Comparison of ENCODE assay signal across 8 cellular contexts in the genomic region with DNA sequence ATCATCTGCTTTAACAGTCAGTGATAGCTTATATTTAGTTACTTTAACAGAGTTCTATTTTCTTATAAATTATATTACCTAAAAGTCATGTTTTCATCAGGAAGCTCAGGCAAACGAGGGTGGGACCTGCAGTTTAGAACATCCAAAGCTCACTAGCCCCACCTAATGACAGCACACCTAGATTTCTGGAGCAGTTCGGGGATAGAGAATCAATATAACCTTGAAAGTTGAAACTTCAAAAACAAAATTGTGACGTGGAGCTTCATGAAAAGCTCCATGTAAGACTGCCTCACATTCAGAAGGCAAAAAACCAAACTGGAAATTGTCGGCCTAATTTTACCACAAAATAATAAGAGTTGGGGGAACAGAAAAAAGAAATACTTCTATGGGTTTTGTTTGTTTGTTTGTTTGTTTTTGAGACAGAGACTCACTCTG.
DNase-seq lines count a peak whose midpoint lies in the region; ATAC-seq and TF ChIP-seq lines count a peak whose summit lies in the region.

No MANE protein-coding gene starts in this region.

- no TSS peak for BruUV-seq in Caco-2 (replicated peaks; lab: Mats Ljungman, UMichigan)

- peaks cover 2% of the 10 kb centered on the region for H3K27me3 Mint-ChIP-seq in Caco-2 (ENCODE audit: insufficient read depth, unreplicated experiment)
- peaks cover 12 to 28% (median 17%) of the 10 kb centered on the region in 5 donors for H3K27me3 Mint-ChIP-seq in naive thymus-derived CD8-positive, alpha-beta T cell

- H3K9me3 ChIP-seq in Caco-2, result no peaks in the 10 kb centered on the region

- ATAC-seq in GM19463 (IDR thresholded peaks at IDR 0.05; ENCODE audit: unreplicated experiment) (peak; percentile 70), omental fat pad (ENCODE audit: low FRiP score) (no peak)
- ATAC-seq in naive thymus-derived CD8-positive, alpha-beta T cell, result peak; percentile 50 to 58

- no peaks in the 10 kb centered on the region for H3K36me3 ChIP-seq in Caco-2 (ENCODE audit: control insufficient read depth, insufficient read depth, low read length)

- H3K4me1 Mint-ChIP-seq in Caco-2 (ENCODE audit: low read depth, unreplicated experiment), result no peaks in the 10 kb centered on the region
- peaks cover 0 to 6% (median 2%) of the 10 kb centered on the region in 4 donors for H3K4me1 Mint-ChIP-seq in naive thymus-derived CD8-positive, alpha-beta T cell

- H3K27me3 ChIP-seq in Caco-2 (replicated peaks; ENCODE audit: control insufficient read depth, insufficient read depth, low read length), result no peaks in the 10 kb centered on the region
- no peaks in the 10 kb centered on the region for H3K27me3 ChIP-seq in dorsolateral prefrontal cortex

- H3K4me3 ChIP-seq in Caco-2 (ENCODE audit: low read depth, low read length) (no peak overlapping the region), dorsolateral prefrontal cortex (no peak overlapping the region)

- DNase-seq in Caco-2 (peak; percentile 42 to 57), HuH-7.5 (ENCODE audit: low spot score) (peak; percentile 19), SK-N-DZ (ENCODE audit: low spot score) (peak; percentile 40), dorsolateral prefrontal cortex (no peak), omental fat pad (ENCODE audit: low spot score) (no peak), retina (no peak)
- DNase-seq in naive thymus-derived CD8-positive, alpha-beta T cell, result peak in 9 of 10 donors; percentile 12 to 68 (median 31)

- H3K4me1 ChIP-seq in Caco-2, result no peaks in the 10 kb centered on the region

- CTCF ChIA-PET in Caco-2 (lab: Charles Lee), result interaction anchor here (1.3 to 2.3 kb wide), 3 partner anchors 116 to 375 kb away, joined by 4 to 11 read pairs (median 6); no protein-coding TSS in a partner anchor

- no peak overlapping the region for H3K4me3 Mint-ChIP-seq in Caco-2 (ENCODE audit: unreplicated experiment)
- no peak overlapping the region for H3K4me3 Mint-ChIP-seq in naive thymus-derived CD8-positive, alpha-beta T cell

- intact Hi-C loops in Caco-2 (cut with micrococcal nuclease; ENCODE audit: unreplicated experiment) (loop anchor here (1.0 to 5.0 kb wide), 5 partner anchors 63 to 375 kb away; no protein-coding TSS in a partner anchor), dorsolateral prefrontal cortex (cut with DNase I) (no loop called here)

- no peak overlapping the region for H3K27ac Mint-ChIP-seq in Caco-2 (ENCODE audit: unreplicated experiment)
- no peak overlapping the region for H3K27ac Mint-ChIP-seq in naive thymus-derived CD8-positive, alpha-beta T cell

- POLR2A ChIA-PET in Caco-2 (lab: Charles Lee), result no interaction called here
- POLR2A ChIA-PET in naive thymus-derived CD8-positive, alpha-beta T cell (lab: Charles Lee), result no interaction called here

- no peak overlapping the region for H3K27ac ChIP-seq in dorsolateral prefrontal cortex

- peak; percentile 65 to 69 for TF ChIP-seq CTCF in Caco-2 (IDR thresholded peaks at IDR 0.05; ENCODE audit: insufficient read depth in 1 of 2, low read depth in 1 of 2, low read length in 1 of 2, severe bottlenecking in 1 of 2, unreplicated experiment in 1 of 2)
- peak in 50 of 56 donors; percentile 11 to 70 (median 42) for TF ChIP-seq CTCF in dorsolateral prefrontal cortex (IDR thresholded peaks at IDR 0.05 in 54 of 56, conservative IDR thresholded peaks at IDR 0.05 in 2 of 56; ENCODE audit: low read depth in 1 of 56, partially characterized antibody in 56 of 56)
- TF ChIP-seq CTCF in omental fat pad (IDR thresholded peaks at IDR 0.05), result no peak

- no peaks in the 10 kb centered on the region for H3K36me3 Mint-ChIP-seq in Caco-2 (ENCODE audit: insufficient read depth, unreplicated experiment)
- H3K36me3 Mint-ChIP-seq in naive thymus-derived CD8-positive, alpha-beta T cell, result no peaks in the 10 kb centered on the region

- H3K9me3 Mint-ChIP-seq in Caco-2 (ENCODE audit: unreplicated experiment), result no peaks in the 10 kb centered on the region
- peaks cover 0 to 3% (median 0%) of the 10 kb centered on the region in 9 donors for H3K9me3 Mint-ChIP-seq in naive thymus-derived CD8-positive, alpha-beta T cell

Comparison
In these comparisons a context has a peak if more than half of its experiments do, and no peak if none do; other contexts are left out.
1. DNase-seq: peak in Caco-2 (2 of 2), HuH-7.5 (single experiment), SK-N-DZ (single experiment) and naive thymus-derived CD8-positive, alpha-beta T cell (9 of 10); none in dorsolateral prefrontal cortex (0 of 10), omental fat pad (single experiment) and retina (single experiment).
2. CTCF ChIP-seq: peak in Caco-2 (2 of 2) and dorsolateral prefrontal cortex (50 of 56); none in omental fat pad (0 of 3).